Comparison of ENCODE assay signal across 7 cellular contexts in the genomic region with DNA sequence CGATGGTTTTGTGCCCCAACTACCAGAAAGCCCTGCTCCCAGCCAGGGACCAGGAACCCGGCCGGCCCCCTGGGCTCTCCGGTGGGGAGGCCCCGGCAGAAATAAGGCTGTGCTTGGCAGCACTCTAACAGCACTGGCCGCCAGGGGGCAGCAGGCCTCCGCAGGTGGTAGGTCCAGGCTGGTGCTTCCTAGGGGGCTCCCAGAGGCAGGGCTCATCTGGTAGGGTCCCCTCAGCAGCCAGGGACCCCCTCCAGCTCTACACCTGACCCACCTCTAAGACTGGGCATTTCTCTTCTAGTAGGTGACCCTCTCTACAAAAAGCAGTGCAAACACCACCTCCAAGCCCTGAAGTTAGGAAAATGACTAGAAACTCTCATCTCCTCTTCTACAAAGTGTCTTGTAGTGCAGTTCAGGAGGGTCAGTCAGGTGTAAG.
DNase-seq lines count a peak whose midpoint lies in the region; ATAC-seq, FAIRE-seq and TF ChIP-seq lines count a peak whose summit lies in the region.

No MANE protein-coding gene starts in this region.

- WGBS in K562 (ENCODE audit: insufficient coverage, low coverage, missing lambda C conversion rate), result 2% methylated on average over 7 of the region's 7 CpGs

- H3K27me3 ChIP-seq in HCT116 (ENCODE audit: insufficient read depth, low read length) (0 out of 2 replicates have a peak, but pooled peaks cover 3% of the 10 kb centered on the region), K562 (ENCODE audit: control insufficient read depth in 2 of 2, insufficient read depth in 2 of 2, low read length in 2 of 2) (peaks cover 22 to 79% of the 10 kb centered on the region in 2 experiments)

- DNase-seq in HCT116 (ENCODE audit: low read depth, low spot score) (peak; percentile 39), NB4 (ENCODE audit: low read depth) (peak; percentile 76), UCSD-AML1 (lab: John Stamatoyannopoulos, UW; ENCODE audit: unreplicated experiment) (peak; percentile 74), K562 (ENCODE audit: extremely low read depth in 1 of 4, low spot score in 3 of 4) (peak; percentile 83 to 87 (median 84)), inferior parietal cortex (ENCODE audit: extremely low spot score) (peak; percentile 79)
- peak; percentile 68 to 74 for DNase-seq in stimulated activated CD4-positive, alpha-beta T cell treated with anti-CD3 and anti-CD28 coated beads, Interleukin-15, amount 100 ng/mL, for 48 hours (ENCODE audit: low read depth in 2 of 2)

- ATAC-seq in HCT116 (peak; percentile 94), K562 (peak; percentile 94)

- TF ChIP-seq POLR2A in HCT116 (IDR thresholded peaks at IDR 0.05; ENCODE audit: borderline replicate concordance, extremely low read depth, insufficient read depth, insufficient read length) (no peak), NB4 (IDR thresholded peaks at IDR 0.05; ENCODE audit: extremely low read depth, insufficient read length) (no peak), K562 (conservative IDR thresholded peaks at IDR 0.05) (no peak)

- POLR2A ChIA-PET in HCT116 (lab: Charles Lee) (interaction anchor here (1.0 kb wide), 1 partner anchor 194 kb away, joined by 3 read pairs; no protein-coding TSS in a partner anchor), K562 (lab: Yijun Ruan, JAX) (interaction anchor here (0.6 to 1.0 kb wide), 2 partner anchors 277 to 323 kb away, joined by 3 read pairs; no protein-coding TSS in a partner anchor)

- RAD21 ChIA-PET in HCT116 (lab: Charles Lee; ENCODE audit: low non-redundant PET in 1 of 2, low total read pairs in 2 of 2, uncharacterized antibody in 2 of 2, unreplicated experiment in 2 of 2), result interaction anchor here (0.8 to 2.0 kb wide), 2 partner anchors 194 to 196 kb away, joined by 3 to 4 read pairs; no protein-coding TSS in a partner anchor

- H3K27ac ChIP-seq in HCT116 (ENCODE audit: low read depth, low read length) (no peak overlapping the region), K562 (ENCODE audit: extremely low read depth, low read depth, low read length) (no peak overlapping the region)

- intact Hi-C loops in HCT116 (cut with micrococcal nuclease), result loop anchor here (1.0 to 10.0 kb wide), 3 partner anchors 194 to 803 kb away; no protein-coding TSS in a partner anchor
- intact Hi-C loops in K562 (cut with micrococcal nuclease), result loop anchor here (1.0 kb wide), 2 partner anchors 194 to 803 kb away; no protein-coding TSS in a partner anchor

- H3K4me2 ChIP-seq in HCT116 (ENCODE audit: low read length), result no peak overlapping the region
- no peak overlapping the region for H3K4me2 ChIP-seq in K562 (ENCODE audit: insufficient read depth, low read length)

- TF ChIP-seq RAD21 in HCT116 (IDR thresholded peaks at IDR 0.05; ENCODE audit: low read depth) (peak; percentile 99), K562 (CRISPR knock-in tag; conservative IDR thresholded peaks at IDR 0.05 in 1 of 2, IDR thresholded peaks at IDR 0.05 in 1 of 2) (peak; percentile 93 to 98)

- no peak overlapping the region for H2AFZ ChIP-seq in HCT116 (ENCODE audit: low read depth, low read length, poor library complexity, severe bottlenecking)
- no peak overlapping the region for H2AFZ ChIP-seq in K562 (ENCODE audit: low read depth, low read length)

- no peak for TF ChIP-seq EP300 in K562 (IDR thresholded peaks at IDR 0.05; ENCODE audit: low read length)

- H3K79me2 ChIP-seq in HCT116 (ENCODE audit: insufficient read depth, low read length) (no peaks in the 10 kb centered on the region), K562 (ENCODE audit: control insufficient read depth, insufficient read depth, low read length) (no peaks in the 10 kb centered on the region)

- in situ Hi-C loops in K562 (cut with MboI), result loop anchor here (10.0 kb wide), 2 partner anchors 801 to 1321 kb away; no protein-coding TSS in a partner anchor

- H3K9me1 ChIP-seq in K562 (ENCODE audit: control insufficient read depth, insufficient read depth, low read length), result no peaks in the 10 kb centered on the region

- H3K36me3 ChIP-seq in HCT116 (ENCODE audit: control insufficient read depth in 1 of 2, insufficient read depth in 2 of 2, low read length in 2 of 2) (no peaks in the 10 kb centered on the region), K562 (ENCODE audit: control insufficient read depth, insufficient read depth, low read length) (no peaks in the 10 kb centered on the region)

- peak; percentile 69 for FAIRE-seq in K562 (lab: Jason Lieb, UNC)

- no peak overlapping the region for H3K9ac ChIP-seq in HCT116 (ENCODE audit: low read length)
- H3K9ac ChIP-seq in K562 (ENCODE audit: insufficient read depth in 1 of 2, low read depth in 2 of 2, low read length in 2 of 2), result no peak overlapping the region

- BruUV-seq in HCT116 (replicated peaks; lab: Mats Ljungman, UMichigan), result no TSS peak
- no TSS peak for BruUV-seq in K562 (replicated peaks; lab: Mats Ljungman, UMichigan)

- TF ChIP-seq CTCF in GM12873 (IDR thresholded peaks at IDR 0.05; ENCODE audit: insufficient read depth, low read depth, low read length, missing control alignments) (peak; percentile 94), HCT116 (IDR thresholded peaks at IDR 0.05 in 2 of 3, conservative IDR thresholded peaks at IDR 0.05 in 1 of 3; ENCODE audit: borderline replicate concordance in 1 of 3, insufficient read depth in 1 of 3, low read depth in 2 of 3, low read length in 2 of 3) (peak; percentile 92 to 93 (median 92)), NB4 (IDR thresholded peaks at IDR 0.05; ENCODE audit: low read depth, low read length) (peak; percentile 79), K562 (IDR thresholded peaks at IDR 0.05 in 2 of 3, conservative IDR thresholded peaks at IDR 0.05 in 1 of 3; ENCODE audit: insufficient read depth in 2 of 3, low read depth in 1 of 3, low read length in 3 of 3) (peak; percentile 93 to 96 (median 95))

- H3K9me3 ChIP-seq in HCT116 (ENCODE audit: control insufficient read depth in 1 of 2, insufficient read depth in 1 of 2, low read depth in 1 of 2, low read length in 2 of 2), result no peaks in the 10 kb centered on the region
- no peaks in the 10 kb centered on the region for H3K9me3 ChIP-seq in K562 (replicated peaks; ENCODE audit: control insufficient read depth, insufficient read depth, low read depth, low read length)

- peaks cover 7 to 18% of the 10 kb centered on the region in 2 experiments; a peak in 3 of 4 replicates for H3K4me1 ChIP-seq in HCT116 (ENCODE audit: control insufficient read depth in 1 of 2, insufficient read depth in 2 of 2, low read length in 2 of 2)
- peaks cover 0 to 17% of the 10 kb centered on the region in 2 experiments; a peak in 2 of 5 replicates for H3K4me1 ChIP-seq in K562 (replicated peaks in 1 of 2; ENCODE audit: control insufficient read depth in 2 of 2, insufficient read depth in 2 of 2, low read length in 2 of 2)

- no peaks in the 10 kb centered on the region for H4K20me1 ChIP-seq in HCT116 (ENCODE audit: insufficient read depth)
- 0 out of 2 replicates have a peak, but pooled peaks cover 15% of the 10 kb centered on the region for H4K20me1 ChIP-seq in K562 (replicated peaks; ENCODE audit: control insufficient read depth, insufficient read depth, low read length)

- CTCF ChIA-PET in HCT116 (lab: Charles Lee), result interaction anchor here (0.8 to 3.0 kb wide), 3 partner anchors 26 to 813 kb away, joined by 3 to 17 read pairs (median 4); no protein-coding TSS in a partner anchor
- CTCF ChIA-PET in K562 (lab: Yijun Ruan, JAX; ENCODE audit: low intra/inter-chr PET ratio), result interaction anchor here (0.8 to 3.6 kb wide), 4 partner anchors 194 to 1881 kb away, joined by 3 to 32 read pairs (median 4); no protein-coding TSS in a partner anchor

- H3K9me2 ChIP-seq in HCT116 (ENCODE audit: insufficient read depth), result no peaks in the 10 kb centered on the region

- H3K4me3 ChIP-seq in HCT116 (replicated peaks in 1 of 2; ENCODE audit: low read depth in 1 of 2, low read length in 2 of 2) (no peak overlapping the region), NB4 (ENCODE audit: low read depth, low read length) (no peak overlapping the region), K562 (no peak overlapping the region)

TF ChIP-seq in K562, 482 proteins besides CTCF, POLR2A, EP300 and RAD21 (continues in another document):
- TF ChIP-seq, protein P1, sequence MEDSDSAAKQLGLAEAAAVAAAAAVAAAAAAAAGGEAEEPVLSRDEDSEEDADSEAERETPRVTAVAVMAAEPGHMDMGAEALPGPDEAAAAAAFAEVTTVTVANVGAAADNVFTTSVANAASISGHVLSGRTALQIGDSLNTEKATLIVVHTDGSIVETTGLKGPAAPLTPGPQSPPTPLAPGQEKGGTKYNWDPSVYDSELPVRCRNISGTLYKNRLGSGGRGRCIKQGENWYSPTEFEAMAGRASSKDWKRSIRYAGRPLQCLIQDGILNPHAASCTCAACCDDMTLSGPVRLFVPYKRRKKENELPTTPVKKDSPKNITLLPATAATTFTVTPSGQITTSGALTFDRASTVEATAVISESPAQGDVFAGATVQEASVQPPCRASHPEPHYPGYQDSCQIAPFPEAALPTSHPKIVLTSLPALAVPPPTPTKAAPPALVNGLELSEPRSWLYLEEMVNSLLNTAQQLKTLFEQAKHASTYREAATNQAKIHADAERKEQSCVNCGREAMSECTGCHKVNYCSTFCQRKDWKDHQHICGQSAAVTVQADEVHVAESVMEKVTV (CRISPR knock-in tag; IDR thresholded peaks at IDR 0.05), result peak; percentile 92
- TF ChIP-seq KLF16 (IDR thresholded peaks at IDR 0.05) (peak; percentile 27), ARHGAP35 (IDR thresholded peaks at IDR 0.05; ENCODE audit: partially characterized antibody) (no peak), ZFPM2 (CRISPR knock-in tag; IDR thresholded peaks at IDR 0.05) (no peak), MYC (IDR thresholded peaks at IDR 0.05; ENCODE audit: low read depth, low read length) (peak; percentile 21; the same call in 1 of the 2 replicates), MYC (CRISPR knock-in tag; IDR thresholded peaks at IDR 0.05; ENCODE audit: borderline replicate concordance, low read depth) (no peak)
- TF ChIP-seq, protein P2, sequence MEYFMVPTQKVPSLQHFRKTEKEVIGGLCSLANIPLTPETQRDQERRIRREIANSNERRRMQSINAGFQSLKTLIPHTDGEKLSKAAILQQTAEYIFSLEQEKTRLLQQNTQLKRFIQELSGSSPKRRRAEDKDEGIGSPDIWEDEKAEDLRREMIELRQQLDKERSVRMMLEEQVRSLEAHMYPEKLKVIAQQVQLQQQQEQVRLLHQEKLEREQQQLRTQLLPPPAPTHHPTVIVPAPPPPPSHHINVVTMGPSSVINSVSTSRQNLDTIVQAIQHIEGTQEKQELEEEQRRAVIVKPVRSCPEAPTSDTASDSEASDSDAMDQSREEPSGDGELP (CRISPR knock-in tag; IDR thresholded peaks at IDR 0.05; ENCODE audit: borderline replicate concordance), result peak; percentile 35; the same call in 1 of the 2 replicates
